Comparison of ENCODE assay signal across 1 cellular context in the genomic region with DNA sequence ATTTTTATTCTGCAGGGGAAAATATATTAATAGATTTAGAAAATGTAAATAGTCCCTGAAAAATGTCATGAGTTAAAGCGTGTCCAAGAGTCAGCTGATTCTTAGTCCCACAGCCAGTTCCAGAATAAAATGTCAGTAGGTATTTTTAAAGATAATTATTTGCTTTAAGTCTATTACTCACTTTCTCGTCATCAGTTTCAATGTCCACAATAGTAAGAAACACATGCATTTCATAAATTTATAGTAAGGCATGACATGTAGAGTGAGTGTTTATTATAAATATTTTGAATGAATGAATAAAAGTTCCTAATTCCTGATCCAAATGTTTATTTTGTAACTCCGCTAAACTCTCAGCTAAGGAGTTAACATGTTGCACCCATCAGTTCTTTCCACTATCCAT.
TF ChIP-seq lines count a peak whose summit lies in the region.

No MANE protein-coding gene starts in this region.

TF ChIP-seq in GM23338, 12 proteins besides CTCF, POLR2A, EP300 and RAD21 (continued from another document):
- TF ChIP-seq, protein P1, sequence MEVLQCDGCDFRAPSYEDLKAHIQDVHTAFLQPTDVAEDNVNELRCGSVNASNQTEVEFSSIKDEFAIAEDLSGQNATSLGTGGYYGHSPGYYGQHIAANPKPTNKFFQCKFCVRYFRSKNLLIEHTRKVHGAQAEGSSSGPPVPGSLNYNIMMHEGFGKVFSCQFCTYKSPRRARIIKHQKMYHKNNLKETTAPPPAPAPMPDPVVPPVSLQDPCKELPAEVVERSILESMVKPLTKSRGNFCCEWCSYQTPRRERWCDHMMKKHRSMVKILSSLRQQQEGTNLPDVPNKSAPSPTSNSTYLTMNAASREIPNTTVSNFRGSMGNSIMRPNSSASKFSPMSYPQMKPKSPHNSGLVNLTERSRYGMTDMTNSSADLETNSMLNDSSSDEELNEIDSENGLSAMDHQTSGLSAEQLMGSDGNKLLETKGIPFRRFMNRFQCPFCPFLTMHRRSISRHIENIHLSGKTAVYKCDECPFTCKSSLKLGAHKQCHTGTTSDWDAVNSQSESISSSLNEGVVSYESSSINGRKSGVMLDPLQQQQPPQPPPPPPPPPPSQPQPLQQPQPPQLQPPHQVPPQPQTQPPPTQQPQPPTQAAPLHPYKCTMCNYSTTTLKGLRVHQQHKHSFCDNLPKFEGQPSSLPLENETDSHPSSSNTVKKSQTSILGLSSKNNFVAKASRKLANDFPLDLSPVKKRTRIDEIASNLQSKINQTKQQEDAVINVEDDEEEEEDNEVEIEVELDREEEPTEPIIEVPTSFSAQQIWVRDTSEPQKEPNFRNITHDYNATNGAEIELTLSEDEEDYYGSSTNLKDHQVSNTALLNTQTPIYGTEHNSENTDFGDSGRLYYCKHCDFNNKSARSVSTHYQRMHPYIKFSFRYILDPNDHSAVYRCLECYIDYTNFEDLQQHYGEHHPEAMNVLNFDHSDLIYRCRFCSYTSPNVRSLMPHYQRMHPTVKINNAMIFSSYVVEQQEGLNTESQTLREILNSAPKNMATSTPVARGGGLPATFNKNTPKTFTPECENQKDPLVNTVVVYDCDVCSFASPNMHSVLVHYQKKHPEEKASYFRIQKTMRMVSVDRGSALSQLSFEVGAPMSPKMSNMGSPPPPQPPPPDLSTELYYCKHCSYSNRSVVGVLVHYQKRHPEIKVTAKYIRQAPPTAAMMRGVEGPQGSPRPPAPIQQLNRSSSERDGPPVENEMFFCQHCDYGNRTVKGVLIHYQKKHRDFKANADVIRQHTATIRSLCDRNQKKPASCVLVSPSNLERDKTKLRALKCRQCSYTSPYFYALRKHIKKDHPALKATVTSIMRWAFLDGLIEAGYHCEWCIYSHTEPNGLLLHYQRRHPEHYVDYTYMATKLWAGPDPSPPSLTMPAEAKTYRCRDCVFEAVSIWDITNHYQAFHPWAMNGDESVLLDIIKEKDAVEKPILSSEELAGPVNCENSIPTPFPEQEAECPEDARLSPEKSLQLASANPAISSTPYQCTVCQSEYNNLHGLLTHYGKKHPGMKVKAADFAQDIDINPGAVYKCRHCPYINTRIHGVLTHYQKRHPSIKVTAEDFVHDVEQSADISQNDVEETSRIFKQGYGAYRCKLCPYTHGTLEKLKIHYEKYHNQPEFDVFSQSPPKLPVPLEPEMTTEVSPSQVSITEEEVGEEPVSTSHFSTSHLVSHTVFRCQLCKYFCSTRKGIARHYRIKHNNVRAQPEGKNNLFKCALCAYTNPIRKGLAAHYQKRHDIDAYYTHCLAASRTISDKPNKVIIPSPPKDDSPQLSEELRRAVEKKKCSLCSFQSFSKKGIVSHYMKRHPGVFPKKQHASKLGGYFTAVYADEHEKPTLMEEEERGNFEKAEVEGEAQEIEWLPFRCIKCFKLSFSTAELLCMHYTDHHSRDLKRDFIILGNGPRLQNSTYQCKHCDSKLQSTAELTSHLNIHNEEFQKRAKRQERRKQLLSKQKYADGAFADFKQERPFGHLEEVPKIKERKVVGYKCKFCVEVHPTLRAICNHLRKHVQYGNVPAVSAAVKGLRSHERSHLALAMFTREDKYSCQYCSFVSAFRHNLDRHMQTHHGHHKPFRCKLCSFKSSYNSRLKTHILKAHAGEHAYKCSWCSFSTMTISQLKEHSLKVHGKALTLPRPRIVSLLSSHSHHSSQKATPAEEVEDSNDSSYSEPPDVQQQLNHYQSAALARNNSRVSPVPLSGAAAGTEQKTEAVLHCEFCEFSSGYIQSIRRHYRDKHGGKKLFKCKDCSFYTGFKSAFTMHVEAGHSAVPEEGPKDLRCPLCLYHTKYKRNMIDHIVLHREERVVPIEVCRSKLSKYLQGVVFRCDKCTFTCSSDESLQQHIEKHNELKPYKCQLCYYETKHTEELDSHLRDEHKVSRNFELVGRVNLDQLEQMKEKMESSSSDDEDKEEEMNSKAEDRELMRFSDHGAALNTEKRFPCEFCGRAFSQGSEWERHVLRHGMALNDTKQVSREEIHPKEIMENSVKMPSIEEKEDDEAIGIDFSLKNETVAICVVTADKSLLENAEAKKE (CRISPR knock-in tag; IDR thresholded peaks at IDR 0.05): no peak
- no peak for TF ChIP-seq EZH2 (IDR thresholded peaks at IDR 0.05; ENCODE audit: low read depth, unreplicated experiment)
- no peak for TF ChIP-seq ZNF331 (CRISPR knock-in tag; IDR thresholded peaks at IDR 0.05; ENCODE audit: low read depth)
- no peak for TF ChIP-seq EZH2phosphoT487 (IDR thresholded peaks at IDR 0.05; ENCODE audit: unreplicated experiment)
